ENCODE assay signal across 1 cellular context in the genomic region with DNA sequence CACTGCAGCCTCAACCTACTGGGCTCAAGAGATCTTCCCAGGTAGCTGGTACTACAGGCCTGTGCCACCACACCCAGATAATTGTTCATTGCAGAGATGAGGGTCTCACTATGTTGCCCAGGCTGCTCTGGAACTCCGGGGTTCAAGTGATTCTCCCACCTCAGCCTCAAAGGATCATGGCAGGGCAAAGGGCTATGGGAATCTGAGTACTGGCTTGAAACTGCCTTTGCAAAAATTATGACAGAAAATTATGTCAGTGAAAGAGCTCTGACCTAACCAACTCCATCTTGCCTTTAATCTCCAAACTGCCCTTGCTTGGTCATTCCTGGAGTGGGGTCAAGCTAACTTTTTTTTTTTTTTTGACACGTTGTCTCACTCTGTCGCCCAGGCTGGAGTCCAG.
TF ChIP-seq lines count a peak whose summit lies in the region.

No MANE protein-coding gene starts in this region.

TF ChIP-seq in WTC11, 78 proteins besides CTCF, POLR2A, EP300 and RAD21 (continued from another document):
- TF ChIP-seq, protein P1, sequence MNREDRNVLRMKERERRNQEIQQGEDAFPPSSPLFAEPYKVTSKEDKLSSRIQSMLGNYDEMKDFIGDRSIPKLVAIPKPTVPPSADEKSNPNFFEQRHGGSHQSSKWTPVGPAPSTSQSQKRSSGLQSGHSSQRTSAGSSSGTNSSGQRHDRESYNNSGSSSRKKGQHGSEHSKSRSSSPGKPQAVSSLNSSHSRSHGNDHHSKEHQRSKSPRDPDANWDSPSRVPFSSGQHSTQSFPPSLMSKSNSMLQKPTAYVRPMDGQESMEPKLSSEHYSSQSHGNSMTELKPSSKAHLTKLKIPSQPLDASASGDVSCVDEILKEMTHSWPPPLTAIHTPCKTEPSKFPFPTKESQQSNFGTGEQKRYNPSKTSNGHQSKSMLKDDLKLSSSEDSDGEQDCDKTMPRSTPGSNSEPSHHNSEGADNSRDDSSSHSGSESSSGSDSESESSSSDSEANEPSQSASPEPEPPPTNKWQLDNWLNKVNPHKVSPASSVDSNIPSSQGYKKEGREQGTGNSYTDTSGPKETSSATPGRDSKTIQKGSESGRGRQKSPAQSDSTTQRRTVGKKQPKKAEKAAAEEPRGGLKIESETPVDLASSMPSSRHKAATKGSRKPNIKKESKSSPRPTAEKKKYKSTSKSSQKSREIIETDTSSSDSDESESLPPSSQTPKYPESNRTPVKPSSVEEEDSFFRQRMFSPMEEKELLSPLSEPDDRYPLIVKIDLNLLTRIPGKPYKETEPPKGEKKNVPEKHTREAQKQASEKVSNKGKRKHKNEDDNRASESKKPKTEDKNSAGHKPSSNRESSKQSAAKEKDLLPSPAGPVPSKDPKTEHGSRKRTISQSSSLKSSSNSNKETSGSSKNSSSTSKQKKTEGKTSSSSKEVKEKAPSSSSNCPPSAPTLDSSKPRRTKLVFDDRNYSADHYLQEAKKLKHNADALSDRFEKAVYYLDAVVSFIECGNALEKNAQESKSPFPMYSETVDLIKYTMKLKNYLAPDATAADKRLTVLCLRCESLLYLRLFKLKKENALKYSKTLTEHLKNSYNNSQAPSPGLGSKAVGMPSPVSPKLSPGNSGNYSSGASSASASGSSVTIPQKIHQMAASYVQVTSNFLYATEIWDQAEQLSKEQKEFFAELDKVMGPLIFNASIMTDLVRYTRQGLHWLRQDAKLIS (CRISPR knock-in tag; IDR thresholded peaks at IDR 0.05; ENCODE audit: borderline replicate concordance), result no peak
- TF ChIP-seq, protein P2, sequence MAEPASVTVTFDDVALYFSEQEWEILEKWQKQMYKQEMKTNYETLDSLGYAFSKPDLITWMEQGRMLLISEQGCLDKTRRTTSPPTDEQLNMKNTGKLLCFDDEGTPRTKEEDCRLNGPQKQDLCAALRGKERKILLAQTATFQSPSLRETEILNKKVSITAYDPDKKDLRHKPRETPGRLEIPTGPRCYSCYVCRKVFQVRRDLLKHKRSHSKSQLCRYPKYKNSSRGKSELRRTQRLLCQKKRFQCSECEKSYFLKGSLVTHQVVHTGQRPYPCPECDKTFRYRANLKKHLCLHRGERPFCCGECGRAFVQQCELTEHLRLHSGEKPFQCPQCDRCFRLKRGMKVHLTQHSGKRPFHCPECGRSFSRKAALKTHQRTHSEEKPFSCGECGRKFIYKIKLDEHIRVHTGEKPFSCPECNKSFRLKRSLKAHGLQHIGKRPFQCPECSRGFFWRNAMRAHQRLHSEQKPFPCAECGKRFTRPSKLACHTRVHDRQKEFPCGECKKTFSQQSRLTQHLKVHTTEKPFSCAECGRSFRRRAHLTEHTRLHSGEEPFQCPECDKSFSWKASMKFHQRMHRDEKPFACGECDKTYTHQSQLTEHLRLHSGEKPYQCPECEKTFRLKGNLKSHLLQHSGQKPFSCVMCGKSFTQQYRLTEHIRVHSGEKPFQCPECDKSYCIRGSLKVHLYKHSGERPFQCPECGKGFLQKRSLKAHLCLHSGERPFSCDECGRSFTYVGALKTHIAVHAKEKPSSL (CRISPR knock-in tag; conservative IDR thresholded peaks at IDR 0.05), result no peak
